ENCODE assay signal across 7 cellular contexts in the genomic region with DNA sequence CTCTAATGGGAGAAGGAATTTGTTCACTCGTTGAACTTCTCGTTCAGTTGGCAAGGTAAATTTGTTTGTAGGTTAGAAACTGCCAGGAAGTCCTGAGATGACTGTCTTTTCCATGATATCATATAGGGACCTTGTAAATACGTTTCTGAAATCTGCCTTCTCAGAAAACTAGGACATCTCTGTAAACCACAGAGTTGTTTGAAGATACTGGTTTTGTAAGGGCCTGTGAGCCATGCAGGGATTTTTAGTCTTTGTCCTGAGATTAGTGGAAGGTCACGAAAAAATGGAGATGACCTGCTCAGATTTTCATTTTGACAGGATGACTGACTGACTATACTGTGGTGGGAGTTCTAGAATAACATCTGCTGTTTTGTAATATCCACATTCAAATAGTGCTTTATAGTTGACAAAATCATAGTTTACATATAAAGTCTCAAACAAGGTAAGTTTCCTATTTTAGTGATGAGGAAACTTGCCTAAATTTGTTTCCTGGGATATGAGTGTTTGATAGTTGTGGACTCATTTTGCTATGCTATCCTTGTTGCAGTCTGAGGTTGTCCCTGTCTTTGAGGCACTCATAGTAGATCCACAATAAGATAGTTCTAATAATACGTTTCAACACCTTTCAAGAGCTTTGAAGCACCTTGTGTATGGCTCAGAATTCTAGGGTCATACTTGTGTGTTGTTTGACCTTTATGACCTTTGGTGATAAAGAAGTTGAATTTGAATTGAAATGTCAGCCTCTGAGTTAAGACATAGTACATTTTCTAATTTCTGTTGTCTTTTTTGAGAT.
DNase-seq lines count a peak whose midpoint lies in the region; ATAC-seq, FAIRE-seq and TF ChIP-seq lines count a peak whose summit lies in the region.
"Not testable (repeated sequence)": the region's sequence is repeated elsewhere in the genome, so short reads cannot be mapped to it uniquely, and the experiment has no call there.

No MANE protein-coding gene starts in this region.

- POLR2A ChIA-PET in activated CD4-positive, alpha-beta T cell treated with anti-CD3 and anti-CD28 coated beads for 36 hours (lab: Charles Lee); activated CD8-positive, alpha-beta T cell treated with anti-CD3 and anti-CD28 coated beads, Interleukin-2, amount 10 ng/mL, durations not matched to agents 7 days and 5 days (lab: Charles Lee); naive thymus-derived CD4-positive, alpha-beta T cell (lab: Charles Lee): not testable (repeated sequence)

- not testable (repeated sequence) for H3K4me1 ChIP-seq in naive thymus-derived CD4-positive, alpha-beta T cell (ENCODE audit: control insufficient read depth in 2 of 2, insufficient read depth in 2 of 2, low read length in 2 of 2)

- DNase-seq in H54 (ENCODE audit: insufficient read length, low spot score); activated CD4-positive, alpha-beta T cell treated with anti-CD3 and anti-CD28 coated beads for 36 hours; activated CD8-positive, alpha-beta T cell treated with anti-CD3 and anti-CD28 coated beads, Interleukin-2, amount 10 ng/mL, durations not matched to agents 7 days and 5 days; naive thymus-derived CD4-positive, alpha-beta T cell: not testable (repeated sequence)

- ATAC-seq in activated CD4-positive, alpha-beta T cell treated with anti-CD3 and anti-CD28 coated beads for 36 hours: peak; percentile 90
- ATAC-seq in activated CD8-positive, alpha-beta T cell treated with anti-CD3 and anti-CD28 coated beads, Interleukin-2, amount 10 ng/mL, durations not matched to agents 7 days and 5 days: peak; percentile 55
- ATAC-seq in activated T-helper 17 cell treated with anti-CD3 and anti-CD28 coated beads, Interleukin-2, amount 50 U/mL, for 72 hours (replicated peaks): peak; percentile 94
- ATAC-seq in naive thymus-derived CD4-positive, alpha-beta T cell: not testable (repeated sequence)

- not testable (repeated sequence) for H3K9me3 Mint-ChIP-seq in activated CD4-positive, alpha-beta T cell treated with anti-CD3 and anti-CD28 coated beads for 36 hours (ENCODE audit: low read depth); activated CD8-positive, alpha-beta T cell treated with anti-CD3 and anti-CD28 coated beads, Interleukin-2, amount 10 ng/mL, durations not matched to agents 7 days and 5 days (ENCODE audit: insufficient read depth); activated T-helper 17 cell treated with anti-CD3 and anti-CD28 coated beads, Interleukin-2, amount 50 U/mL, for 72 hours; activated naive CD8-positive, alpha-beta T cell (ENCODE audit: low read depth); naive thymus-derived CD4-positive, alpha-beta T cell; stimulated activated naive CD8-positive, alpha-beta T cell treated with anti-CD3 and anti-CD28 coated beads, Interleukin-15, Interleukin-2, amounts not matched to agents 100 ng/mL and 50 ng/mL, for 24 hours

- not testable (repeated sequence) for H3K27me3 Mint-ChIP-seq in activated CD4-positive, alpha-beta T cell treated with anti-CD3 and anti-CD28 coated beads for 36 hours; activated CD8-positive, alpha-beta T cell treated with anti-CD3 and anti-CD28 coated beads, Interleukin-2, amount 10 ng/mL, durations not matched to agents 7 days and 5 days (ENCODE audit: low read depth); activated T-helper 17 cell treated with anti-CD3 and anti-CD28 coated beads, Interleukin-2, amount 50 U/mL, for 72 hours; activated naive CD8-positive, alpha-beta T cell; naive thymus-derived CD4-positive, alpha-beta T cell; stimulated activated naive CD8-positive, alpha-beta T cell treated with anti-CD3 and anti-CD28 coated beads, Interleukin-15, Interleukin-2, amounts not matched to agents 100 ng/mL and 50 ng/mL, for 24 hours

- not testable (repeated sequence) for H3K4me3 ChIP-seq in naive thymus-derived CD4-positive, alpha-beta T cell (ENCODE audit: low read length)

- not testable (repeated sequence) for TF ChIP-seq POLR2A in H54 (IDR thresholded peaks at IDR 0.05; ENCODE audit: low read depth, low read length)

- not testable (repeated sequence) for H3K27ac ChIP-seq in naive thymus-derived CD4-positive, alpha-beta T cell (ENCODE audit: low read depth, low read length)

- intact Hi-C loops in activated CD4-positive, alpha-beta T cell treated with anti-CD3 and anti-CD28 coated beads for 36 hours (cut with DNase I, micrococcal nuclease); naive thymus-derived CD4-positive, alpha-beta T cell (cut with micrococcal nuclease): not testable (repeated sequence)

- CTCF ChIA-PET in activated CD4-positive, alpha-beta T cell treated with anti-CD3 and anti-CD28 coated beads for 36 hours (lab: Charles Lee); activated CD8-positive, alpha-beta T cell treated with anti-CD3 and anti-CD28 coated beads, Interleukin-2, amount 10 ng/mL, durations not matched to agents 7 days and 5 days (lab: Charles Lee); naive thymus-derived CD4-positive, alpha-beta T cell (lab: Charles Lee): not testable (repeated sequence)

- H3K36me3 Mint-ChIP-seq in activated CD4-positive, alpha-beta T cell treated with anti-CD3 and anti-CD28 coated beads for 36 hours (ENCODE audit: low read depth); activated CD8-positive, alpha-beta T cell treated with anti-CD3 and anti-CD28 coated beads, Interleukin-2, amount 10 ng/mL, durations not matched to agents 7 days and 5 days (ENCODE audit: low read depth); activated T-helper 17 cell treated with anti-CD3 and anti-CD28 coated beads, Interleukin-2, amount 50 U/mL, for 72 hours (ENCODE audit: low read depth); activated naive CD8-positive, alpha-beta T cell; naive thymus-derived CD4-positive, alpha-beta T cell; stimulated activated naive CD8-positive, alpha-beta T cell treated with anti-CD3 and anti-CD28 coated beads, Interleukin-15, Interleukin-2, amounts not matched to agents 100 ng/mL and 50 ng/mL, for 24 hours (ENCODE audit: low read depth): not testable (repeated sequence)

- H3K36me3 ChIP-seq in naive thymus-derived CD4-positive, alpha-beta T cell (ENCODE audit: control insufficient read depth in 2 of 3, insufficient read depth in 3 of 3, low read length in 3 of 3): not testable (repeated sequence)

- H3K4me1 Mint-ChIP-seq in activated CD4-positive, alpha-beta T cell treated with anti-CD3 and anti-CD28 coated beads for 36 hours; activated CD8-positive, alpha-beta T cell treated with anti-CD3 and anti-CD28 coated beads, Interleukin-2, amount 10 ng/mL, durations not matched to agents 7 days and 5 days (ENCODE audit: low read depth); activated T-helper 17 cell treated with anti-CD3 and anti-CD28 coated beads, Interleukin-2, amount 50 U/mL, for 72 hours; activated naive CD8-positive, alpha-beta T cell (ENCODE audit: low read depth); naive thymus-derived CD4-positive, alpha-beta T cell: not testable (repeated sequence)
- peaks cover 11% of the 10 kb centered on the region for H3K4me1 Mint-ChIP-seq in stimulated activated naive CD8-positive, alpha-beta T cell treated with anti-CD3 and anti-CD28 coated beads, Interleukin-15, Interleukin-2, amounts not matched to agents 100 ng/mL and 50 ng/mL, for 24 hours (ENCODE audit: low read depth)

- H3K4me3 Mint-ChIP-seq in activated CD4-positive, alpha-beta T cell treated with anti-CD3 and anti-CD28 coated beads for 36 hours: peak overlapping the region; percentile 49
- not testable (repeated sequence) for H3K4me3 Mint-ChIP-seq in activated CD8-positive, alpha-beta T cell treated with anti-CD3 and anti-CD28 coated beads, Interleukin-2, amount 10 ng/mL, durations not matched to agents 7 days and 5 days; stimulated activated naive CD8-positive, alpha-beta T cell treated with anti-CD3 and anti-CD28 coated beads, Interleukin-15, Interleukin-2, amounts not matched to agents 100 ng/mL and 50 ng/mL, for 24 hours
- H3K4me3 Mint-ChIP-seq in activated T-helper 17 cell treated with anti-CD3 and anti-CD28 coated beads, Interleukin-2, amount 50 U/mL, for 72 hours: peak overlapping the region; percentile 77
- peak overlapping the region; percentile 50 for H3K4me3 Mint-ChIP-seq in activated naive CD8-positive, alpha-beta T cell
- H3K4me3 Mint-ChIP-seq in naive thymus-derived CD4-positive, alpha-beta T cell: peak overlapping the region in 6 of 10 donors; percentile 28 to 83 (median 52)

- H3K27ac Mint-ChIP-seq in activated CD4-positive, alpha-beta T cell treated with anti-CD3 and anti-CD28 coated beads for 36 hours: peak overlapping the region; percentile 94
- not testable (repeated sequence) for H3K27ac Mint-ChIP-seq in activated CD8-positive, alpha-beta T cell treated with anti-CD3 and anti-CD28 coated beads, Interleukin-2, amount 10 ng/mL, durations not matched to agents 7 days and 5 days
- peak overlapping the region; percentile 98 for H3K27ac Mint-ChIP-seq in activated T-helper 17 cell treated with anti-CD3 and anti-CD28 coated beads, Interleukin-2, amount 50 U/mL, for 72 hours
- peak overlapping the region; percentile 88 for H3K27ac Mint-ChIP-seq in activated naive CD8-positive, alpha-beta T cell
- H3K27ac Mint-ChIP-seq in naive thymus-derived CD4-positive, alpha-beta T cell: peak overlapping the region in 6 of 9 donors; percentile 48 to 92 (median 62)
- peak overlapping the region; percentile 55 for H3K27ac Mint-ChIP-seq in stimulated activated naive CD8-positive, alpha-beta T cell treated with anti-CD3 and anti-CD28 coated beads, Interleukin-15, Interleukin-2, amounts not matched to agents 100 ng/mL and 50 ng/mL, for 24 hours

- H3K9me3 ChIP-seq in naive thymus-derived CD4-positive, alpha-beta T cell (ENCODE audit: control insufficient read depth in 2 of 3, low read length in 3 of 3): not testable (repeated sequence)

- H3K27me3 ChIP-seq in naive thymus-derived CD4-positive, alpha-beta T cell (ENCODE audit: control insufficient read depth in 2 of 2, insufficient read depth in 2 of 2, low read length in 2 of 2): not testable (repeated sequence)

- FAIRE-seq in H54 (lab: Jason Lieb, UNC): peak; percentile 79
